ENCODE assay signal across 25 cellular contexts in the genomic region with DNA sequence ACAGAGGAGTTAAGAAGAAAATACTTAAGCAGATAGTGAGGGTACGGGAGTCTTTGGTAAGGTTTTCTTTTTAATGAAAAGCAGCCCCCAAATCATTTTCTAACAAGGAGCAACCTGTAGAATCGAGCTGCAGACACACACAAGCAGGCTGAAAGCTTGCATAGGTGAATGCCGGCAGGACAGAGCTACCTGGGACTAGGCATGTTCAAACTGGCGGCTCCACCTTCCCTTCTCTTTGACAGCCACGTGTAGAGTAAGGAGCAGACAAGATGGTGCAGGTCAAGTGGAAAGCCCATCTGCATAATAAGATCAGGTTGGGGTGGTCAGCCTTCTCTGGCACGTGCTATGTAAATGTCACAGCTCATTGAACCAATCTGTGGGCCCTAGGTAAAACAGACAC.
"Had no signal": no experiment of that assay in that cellular context is flagged by ENCODE, and none has a peak within 500 bp of the region (broad histone marks: within the 10 kb centered on the region; RNA-seq: fewer than 3 reads in every experiment).

No MANE protein-coding gene starts in this region.

- H3K27me3 ChIP-seq: colonic mucosa, esophagus squamous epithelium, heart right ventricle, left lung, right lobe of liver, tibial nerve, upper lobe of right lung, uterus had no signal

- H3K4me3 ChIP-seq: colonic mucosa, esophagus squamous epithelium, heart right ventricle, left lung, mucosa of descending colon, right lobe of liver, smooth muscle cell, thoracic aorta, tibial nerve, upper lobe of right lung, uterus had no signal

- H3K36me3 ChIP-seq: colonic mucosa, esophagus squamous epithelium, heart right ventricle, left lung, right lobe of liver, thoracic aorta, tibial nerve, upper lobe of right lung, uterus had no signal

- H3K4me1 ChIP-seq: colonic mucosa, esophagus squamous epithelium, left lung, parathyroid adenoma, right lobe of liver, tibial nerve, upper lobe of right lung, uterus had no signal

- DNase-seq: colonic mucosa; effector CD8-positive, alpha-beta T cell; erythroblast; esophagus squamous epithelium; foreskin melanocyte; glutamatergic neuron; heart right ventricle; hypothalamus; left lung; mesenchymal stem cell; mucosa of descending colon; naive B cell; right lobe of liver; stimulated activated CD4-positive, alpha-beta T cell treated with anti-CD3 and anti-CD28 coated beads, Interleukin-2, amount 100 ng/mL, for 24 hours; stimulated activated CD4-positive, alpha-beta T cell treated with anti-CD3 and anti-CD28 coated beads, Interleukin-4, amount 100 ng/mL, for 24 hours; stimulated activated naive CD8-positive, alpha-beta T cell treated with anti-CD3 and anti-CD28 coated beads, Interleukin-15, Interleukin-2, amounts not matched to agents 100 U/mL and 50 U/mL, for 24 hours; substantia nigra; upper lobe of right lung; uterus had no signal

- ATAC-seq: heart right ventricle; mucosa of descending colon; natural killer cell treated with Interleukin-12 subunit alpha and Interleukin-12 subunit beta and Interleukin-15 and Interleukin-18, amount 100 ng/mL, for 72 hours; right lobe of liver; stimulated activated effector memory CD8-positive, alpha-beta T cell treated with anti-CD3 and anti-CD28 coated beads, Interleukin-12 subunit alpha, Interleukin-12 subunit beta, amount 100 ng/mL, for 72 hours; stimulated activated naive CD8-positive, alpha-beta T cell treated with anti-CD3 and anti-CD28 coated beads, Interleukin-15, Interleukin-2, amounts not matched to agents 100 U/mL and 50 U/mL, for 24 hours had no signal

- H3K9me3 ChIP-seq: colonic mucosa, esophagus squamous epithelium, heart right ventricle, left lung, mucosa of descending colon, right lobe of liver, thoracic aorta, tibial nerve, upper lobe of right lung, uterus had no signal

- H3K27ac ChIP-seq: colonic mucosa, esophagus squamous epithelium, heart right ventricle, left lung, parathyroid adenoma, right lobe of liver, thoracic aorta, tibial nerve, upper lobe of right lung, uterus had no signal
